7 cellular contexts compared by ENCODE assay signal in the genomic region with DNA sequence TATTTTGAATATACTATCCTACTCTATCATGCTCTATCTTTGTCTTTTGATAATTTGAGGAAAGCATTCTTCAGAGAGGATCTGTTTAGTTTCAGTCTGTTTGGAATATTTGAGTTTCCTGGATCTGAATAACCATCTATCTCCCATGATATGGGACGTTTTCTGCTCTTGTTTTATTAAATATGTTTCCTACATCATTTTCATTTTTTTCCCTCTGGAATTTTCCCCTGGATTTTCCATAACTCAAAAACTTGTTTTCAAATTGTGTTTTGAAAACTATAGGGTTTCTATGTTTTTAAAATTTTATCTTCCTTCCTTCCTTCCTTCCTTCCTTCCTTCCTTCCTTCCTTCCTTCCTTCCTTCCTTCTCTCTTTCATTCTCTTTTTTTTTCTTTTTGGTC.
"Had no signal": no experiment of that assay in that cellular context is flagged by ENCODE, and none has a peak within 500 bp of the region (broad histone marks: within the 10 kb centered on the region; RNA-seq: fewer than 3 reads in every experiment).

No MANE protein-coding gene starts in this region.

- H3K4me3 ChIP-seq: GM23248, HAP-1, K562 had no signal

- H3K36me3 ChIP-seq: HAP-1 had no signal

- H3K9ac ChIP-seq: GM23248 had no signal

- ATAC-seq: HCT116, K562 had no signal

- H3K9me3 ChIP-seq: HAP-1 had no signal

- DNase-seq: GM23248, GOT3, H7, IMR-90 had no signal

- H3K27ac ChIP-seq: GM23248 had no signal
